Comparison of ENCODE assay signal across 1 cellular context in genomic region chr12:3489057-3489456, GRCh38.
A peak's percentile ranks its signal among the peaks of the same experiment; 100 is the strongest.
TF ChIP-seq lines count a peak whose summit lies in the region.

No MANE protein-coding gene starts in this region.

TF ChIP-seq in HEK293, 187 proteins besides CTCF, POLR2A, EP300 and RAD21 (continued from another document):
- TF ChIP-seq ZFHX2 (tag by site-specific recombination; conservative IDR thresholded peaks at IDR 0.05) (0 out of 2 replicates have a peak, but pooled peaks have one; percentile 9), ZIC2 (tag by site-specific recombination; IDR thresholded peaks at IDR 0.05) (no peak), ZNF645 (tag by site-specific recombination; IDR thresholded peaks at IDR 0.05) (no peak), KLF1 (tag by site-specific recombination; IDR thresholded peaks at IDR 0.05) (peak; percentile 26)
- TF ChIP-seq, protein P1, sequence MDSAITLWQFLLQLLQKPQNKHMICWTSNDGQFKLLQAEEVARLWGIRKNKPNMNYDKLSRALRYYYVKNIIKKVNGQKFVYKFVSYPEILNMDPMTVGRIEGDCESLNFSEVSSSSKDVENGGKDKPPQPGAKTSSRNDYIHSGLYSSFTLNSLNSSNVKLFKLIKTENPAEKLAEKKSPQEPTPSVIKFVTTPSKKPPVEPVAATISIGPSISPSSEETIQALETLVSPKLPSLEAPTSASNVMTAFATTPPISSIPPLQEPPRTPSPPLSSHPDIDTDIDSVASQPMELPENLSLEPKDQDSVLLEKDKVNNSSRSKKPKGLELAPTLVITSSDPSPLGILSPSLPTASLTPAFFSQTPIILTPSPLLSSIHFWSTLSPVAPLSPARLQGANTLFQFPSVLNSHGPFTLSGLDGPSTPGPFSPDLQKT (IDR thresholded peaks at IDR 0.05; ENCODE audit: borderline replicate concordance, low read depth, low read length), result no peak
